Comparison of ENCODE assay signal across 6 cellular contexts in the genomic region with DNA sequence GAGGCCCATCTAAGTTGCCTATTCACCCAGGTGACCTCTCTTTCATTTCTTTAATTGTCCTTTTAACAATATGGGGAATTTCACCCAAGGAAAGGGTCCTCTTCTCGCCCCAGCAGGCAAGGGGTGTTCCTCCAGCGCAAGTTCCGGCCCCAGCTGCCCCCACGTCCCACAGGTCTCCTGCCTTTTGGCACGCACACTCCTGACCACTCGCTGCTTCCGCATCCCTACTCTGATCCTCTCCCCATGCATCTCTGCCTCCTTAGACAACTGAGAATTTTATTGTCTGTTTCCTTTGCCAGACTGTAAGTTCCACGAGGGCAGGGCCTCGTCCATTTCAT. TPM values are rescaled to one million over a fixed set of nuclear protein-coding genes. Genes with fewer than 3 reads are reported as not detected.
DNase-seq lines count a peak whose midpoint lies in the region; ATAC-seq and TF ChIP-seq lines count a peak whose summit lies in the region.

No MANE protein-coding gene starts in this region.

- H4K20me1 ChIP-seq in KMS-11 (ENCODE audit: insufficient read depth), result 0 out of 2 replicates have a peak, but pooled peaks cover 4% of the 10 kb centered on the region

- H3K4me2 ChIP-seq in KMS-11, result peak overlapping the region; percentile 37

- TF ChIP-seq CTCF in KMS-11 (conservative IDR thresholded peaks at IDR 0.05; ENCODE audit: low read depth, low read length) (no peak), coronary artery (IDR thresholded peaks at IDR 0.05) (no peak), progenitor cell of endocrine pancreas (IDR thresholded peaks at IDR 0.05; ENCODE audit: unreplicated experiment) (no peak)

- peaks cover 21% of the 10 kb centered on the region for H3K4me1 Mint-ChIP-seq in progenitor cell of endocrine pancreas (ENCODE audit: low read depth)

- peak overlapping the region; percentile 97 for H3K27ac Mint-ChIP-seq in progenitor cell of endocrine pancreas

- peaks cover 6% of the 10 kb centered on the region for H3K27me3 Mint-ChIP-seq in progenitor cell of endocrine pancreas

- no peaks in the 10 kb centered on the region for H3K27me3 ChIP-seq in KMS-11 (ENCODE audit: insufficient read depth, low read depth)

- H3K27ac ChIP-seq in KMS-11 (peak overlapping the region; percentile 44), coronary artery (peak overlapping the region; percentile 95)

- peaks cover 42% of the 10 kb centered on the region for H3K79me2 ChIP-seq in KMS-11 (ENCODE audit: insufficient read depth, low read depth)

- H3K36me3 Mint-ChIP-seq in progenitor cell of endocrine pancreas (ENCODE audit: insufficient read depth), result no peaks in the 10 kb centered on the region

- H3K36me3 ChIP-seq in KMS-11 (ENCODE audit: insufficient read depth), result no peaks in the 10 kb centered on the region

- peaks cover 37% of the 10 kb centered on the region for H3K4me1 ChIP-seq in KMS-11 (ENCODE audit: low read depth, poor library complexity, severe bottlenecking)

- H2AFZ ChIP-seq in KMS-11 (ENCODE audit: low read depth), result peak overlapping the region; percentile 83

- ATAC-seq in GM19023 (IDR thresholded peaks at IDR 0.05; ENCODE audit: unreplicated experiment) (no peak), GM21786 (IDR thresholded peaks at IDR 0.05; ENCODE audit: unreplicated experiment) (no peak)

- DNase-seq in coronary artery (ENCODE audit: low spot score) (no peak), progenitor cell of endocrine pancreas (ENCODE audit: low spot score, unreplicated experiment) (no peak), NCI-H2081 treated with DMSO at 0.1 percent for 48 hours (lab: John Stamatoyannopoulos, UW) (no peak)

- no peaks in the 10 kb centered on the region for H3K9me3 Mint-ChIP-seq in progenitor cell of endocrine pancreas (ENCODE audit: low read depth)

- H3K9ac ChIP-seq in KMS-11, result peak overlapping the region; percentile 60; the same call in 1 of the 2 replicates

- H3K4me3 Mint-ChIP-seq in progenitor cell of endocrine pancreas (ENCODE audit: low read depth), result peak overlapping the region; percentile 87

- peak overlapping the region; percentile 76 for H3K4me3 ChIP-seq in KMS-11 (IDR thresholded peaks at IDR 0.05; ENCODE audit: insufficient read depth, low read depth, low read length)
- H3K4me3 ChIP-seq in coronary artery, result peak overlapping the region; percentile 94

RNA-seq across cellular contexts. Expression of gene ARPC2, which starts 0.7 kb away (rescaled TPM):
- 153 and 160 TPM in 2 replicates for total RNA-seq in progenitor cell of endocrine pancreas

RNA-seq across cellular contexts. Expression of gene GPBAR1, which starts 44.5 kb away (rescaled TPM):
- total RNA-seq in progenitor cell of endocrine pancreas, result 9.1 and 9.7 TPM in 2 replicates

RNA-seq across cellular contexts. Expression of gene CXCR1, which starts 49.5 kb away (rescaled TPM):
- not detected in 2 replicates for total RNA-seq in progenitor cell of endocrine pancreas

RNA-seq across cellular contexts. Expression of gene AAMP, which starts 53.6 kb away (rescaled TPM):
- total RNA-seq in progenitor cell of endocrine pancreas, result 79.2 and 85.2 TPM in 2 replicates

RNA-seq across cellular contexts. Expression of gene PNKD, which starts 54.0 kb away (rescaled TPM):
- 54.3 and 54.5 TPM in 2 replicates for total RNA-seq in progenitor cell of endocrine pancreas
